In genomic region chr17:68172461-68172954, GRCh38 we compare ENCODE assay signal across 8 cellular contexts.
DNase-seq lines count a peak whose midpoint lies in the region; TF ChIP-seq lines count a peak whose summit lies in the region.

No MANE protein-coding gene starts in this region.

- no peaks in the 10 kb centered on the region for H3K9me3 ChIP-seq in suprapubic skin

- TF ChIP-seq EP300 in suprapubic skin (IDR thresholded peaks at IDR 0.05), result no peak

- no peaks in the 10 kb centered on the region for H3K27me3 ChIP-seq in suprapubic skin

- peaks cover 3% of the 10 kb centered on the region for H3K4me1 ChIP-seq in suprapubic skin

- no peak overlapping the region for H3K27ac ChIP-seq in suprapubic skin

- DNase-seq in DMS79 treated with DMSO at 0.1 percent for 48 hours (lab: John Stamatoyannopoulos, UW) (peak; percentile 33), DMS79 (lab: John Stamatoyannopoulos, UW) (no peak), HS-5 (ENCODE audit: low read depth) (peak; percentile 26), OCI-M2 (lab: John Stamatoyannopoulos, UW; ENCODE audit: unreplicated experiment) (peak; percentile 15), activated T-cell treated with anti-CD3 and anti-CD28 coated beads for 48 hours (ENCODE audit: low read depth) (peak; percentile 59), fibroblast of peridontal ligament (ENCODE audit: extremely low read depth) (peak; percentile 64), non-pigmented ciliary epithelial cell (ENCODE audit: low read depth) (peak; percentile 13), suprapubic skin (ENCODE audit: low spot score in 2 of 2) (peak in 1 of 2 donors; percentile 77)

- TF ChIP-seq POLR2A in suprapubic skin (IDR thresholded peaks at IDR 0.05), result no peak

- H3K4me3 ChIP-seq in suprapubic skin, result no peak overlapping the region

- WGBS in suprapubic skin, result 12% methylated on average over 8 of the region's 13 CpGs

- TF ChIP-seq CTCF in suprapubic skin (IDR thresholded peaks at IDR 0.05), result peak; percentile 94 to 97

- no peaks in the 10 kb centered on the region for H3K36me3 ChIP-seq in suprapubic skin
